In genomic region chr4:25859429-25860148, GRCh38 we compare ENCODE assay signal across 8 cellular contexts. TPM values are rescaled to one million over a fixed set of nuclear protein-coding genes. Genes with fewer than 3 reads are reported as not detected.
A peak's percentile ranks its signal among the peaks of the same experiment; 100 is the strongest.
DNase-seq lines count a peak whose midpoint lies in the region; ATAC-seq and TF ChIP-seq lines count a peak whose summit lies in the region.

No MANE protein-coding gene starts in this region.

- TF ChIP-seq CTCF in prostate gland (IDR thresholded peaks at IDR 0.05) = no peak

- H3K4me1 ChIP-seq in mucosa of rectum (ENCODE audit: control insufficient read depth in 2 of 2, insufficient read depth in 2 of 2, low read length in 2 of 2) = peaks cover 32 to 47% of the 10 kb centered on the region in 2 donors
- H3K4me1 ChIP-seq in prostate gland (replicated peaks) = no peaks in the 10 kb centered on the region

- peak; percentile 28 for DNase-seq in stimulated activated CD4-positive, alpha-beta T cell treated with anti-CD3 and anti-CD28 coated beads, Interleukin-4, amount 100 ng/mL, for 24 hours
- no peak for DNase-seq in stimulated activated CD4-positive, alpha-beta T cell treated with anti-CD3 and anti-CD28 coated beads, Interleukin-2, amount 100 ng/mL, for 24 hours
- peak in 3 of 5 donors; percentile 25 to 82 (median 40) for DNase-seq in T-helper 1 cell
- no peak for DNase-seq in prostate gland (ENCODE audit: low spot score)
- no peak for DNase-seq in posterior cingulate gyrus
- DNase-seq in NCI-H1417 treated with DMSO at 0.1 percent for 48 hours (lab: John Stamatoyannopoulos, UW) = no peak

- intact Hi-C loops in prostate gland (cut with DNase I) = no loop called here
- intact Hi-C loops in posterior cingulate gyrus (cut with DNase I) = no loop called here

- H3K9me3 ChIP-seq in mucosa of rectum (ENCODE audit: control insufficient read depth in 2 of 2, low read length in 2 of 2) = no peaks in the 10 kb centered on the region
- H3K9me3 ChIP-seq in prostate gland = no peaks in the 10 kb centered on the region

- WGBS in prostate gland = 69% methylated on average over 6 of the region's 6 CpGs

- no peaks in the 10 kb centered on the region for H3K36me3 ChIP-seq in mucosa of rectum (ENCODE audit: control insufficient read depth in 2 of 2, insufficient read depth in 2 of 2, low read length in 2 of 2)
- no peaks in the 10 kb centered on the region for H3K36me3 ChIP-seq in prostate gland

- H3K9ac ChIP-seq in mucosa of rectum (ENCODE audit: low read depth in 1 of 2, low read length in 2 of 2) = peak overlapping the region; percentile 18 to 52

- H3K27me3 ChIP-seq in mucosa of rectum (ENCODE audit: control insufficient read depth in 2 of 2, insufficient read depth in 2 of 2, low read length in 2 of 2) (no peaks in the 10 kb centered on the region), prostate gland (replicated peaks; ENCODE audit: insufficient read depth) (no peaks in the 10 kb centered on the region)

- peak; percentile 33 for ATAC-seq in HG03066 (IDR thresholded peaks at IDR 0.05; ENCODE audit: low read depth, unreplicated experiment)

- H3K27ac ChIP-seq in mucosa of rectum (ENCODE audit: low read depth in 2 of 2, low read length in 2 of 2) (peak overlapping the region; percentile 18 to 72), prostate gland (no peak overlapping the region)

- H3K4me3 ChIP-seq in mucosa of rectum (ENCODE audit: low read length in 2 of 2) = peak overlapping the region in 1 of 2 donors; percentile 20
- H3K4me3 ChIP-seq in prostate gland = no peak overlapping the region

- TF ChIP-seq POLR2A in prostate gland (IDR thresholded peaks at IDR 0.05) = no peak

RNA-seq across cellular contexts. Expression of gene SEL1L3, which starts 3.2 kb away (rescaled TPM):
- 10 to 100 TPM; 22.2 to 26.1 TPM for total RNA-seq in prostate gland

RNA-seq across cellular contexts. Expression of gene SMIM20, which starts 54.4 kb away (rescaled TPM):
- 10 to 100 TPM; 34.7 to 35.7 TPM for total RNA-seq in prostate gland

Comparison
In these comparisons a context has a peak if more than half of its experiments do, and no peak if none do; other contexts are left out.
1. DNase-seq: peak in stimulated activated CD4-positive, alpha-beta T cell treated with anti-CD3 and anti-CD28 coated beads, Interleukin-4, amount 100 ng/mL, for 24 hours (single experiment) and T-helper 1 cell (3 of 5); none in stimulated activated CD4-positive, alpha-beta T cell treated with anti-CD3 and anti-CD28 coated beads, Interleukin-2, amount 100 ng/mL, for 24 hours (0 of 2), prostate gland (single experiment), posterior cingulate gyrus (0 of 10) and NCI-H1417 treated with DMSO at 0.1 percent for 48 hours (single experiment).
2. H3K27ac ChIP-seq: peak in mucosa of rectum (2 of 2); none in prostate gland (0 of 2).